Comparison of ENCODE assay signal across 16 cellular contexts in genomic region chr12:50251619-50252300, GRCh38. TPM values are rescaled to one million over a fixed set of nuclear protein-coding genes. Genes with fewer than 3 reads are reported as not detected.
A peak's percentile ranks its signal among the peaks of the same experiment; 100 is the strongest.
DNase-seq lines count a peak whose midpoint lies in the region; ATAC-seq and TF ChIP-seq lines count a peak whose summit lies in the region.
"Had no signal": no experiment of that assay in that cellular context is flagged by ENCODE, and none has a peak within 500 bp of the region (broad histone marks: within the 10 kb centered on the region; RNA-seq: fewer than 3 reads in every experiment).

No MANE protein-coding gene starts in this region.

- H3K4me3 ChIP-seq in fibroblast of villous mesenchyme (ENCODE audit: low read depth, low read length): no peak overlapping the region
- no peak overlapping the region for H3K4me3 ChIP-seq in stomach
- H3K4me3 ChIP-seq in MG63: no peak overlapping the region
- H3K4me3 ChIP-seq: right lobe of liver had no signal

- peak overlapping the region; percentile 61 for H3K27ac Mint-ChIP-seq in activated CD4-positive, alpha-beta T cell treated with anti-CD3 and anti-CD28 coated beads, Interleukin-2, amount 10 ng/mL, durations not matched to agents 24 days and 14 days
- H3K27ac Mint-ChIP-seq in T-helper 17 cell: peak overlapping the region; percentile 2
- H3K27ac Mint-ChIP-seq: activated naive CD4-positive, alpha-beta T cell treated with anti-CD3 and anti-CD28 coated beads, Interleukin-2, amount 50 U/mL, for 24 hours; dendritic cell treated with granulocyte-macrophage colony-stimulating factor and Interleukin-4, amounts not matched to agents 40 ng/mL and 50 ng/mL, for 4 days; nephron progenitor cell had no signal

- intact Hi-C loops in activated CD4-positive, alpha-beta T cell treated with anti-CD3 and anti-CD28 coated beads, Interleukin-2, amount 10 ng/mL, durations not matched to agents 24 days and 14 days (cut with micrococcal nuclease): no loop called here
- intact Hi-C loops in stomach (cut with DNase I; ENCODE audit: low total_unique reads): no loop called here

- TF ChIP-seq POLR2A in stomach (IDR thresholded peaks at IDR 0.05): no peak

- H3K9me3 Mint-ChIP-seq in activated CD4-positive, alpha-beta T cell treated with anti-CD3 and anti-CD28 coated beads, Interleukin-2, amount 10 ng/mL, durations not matched to agents 24 days and 14 days: no peaks in the 10 kb centered on the region
- H3K9me3 Mint-ChIP-seq: activated naive CD4-positive, alpha-beta T cell treated with anti-CD3 and anti-CD28 coated beads, Interleukin-2, amount 50 U/mL, for 24 hours; dendritic cell treated with granulocyte-macrophage colony-stimulating factor and Interleukin-4, amounts not matched to agents 40 ng/mL and 50 ng/mL, for 4 days; nephron progenitor cell had no signal

- H3K27me3 Mint-ChIP-seq in activated CD4-positive, alpha-beta T cell treated with anti-CD3 and anti-CD28 coated beads, Interleukin-2, amount 10 ng/mL, durations not matched to agents 24 days and 14 days: no peaks in the 10 kb centered on the region
- H3K27me3 Mint-ChIP-seq in T-helper 17 cell: no peaks in the 10 kb centered on the region
- H3K27me3 Mint-ChIP-seq: activated naive CD4-positive, alpha-beta T cell treated with anti-CD3 and anti-CD28 coated beads, Interleukin-2, amount 50 U/mL, for 24 hours had no signal

- H3K4me1 Mint-ChIP-seq in activated CD4-positive, alpha-beta T cell treated with anti-CD3 and anti-CD28 coated beads, Interleukin-2, amount 10 ng/mL, durations not matched to agents 24 days and 14 days: peaks cover 31% of the 10 kb centered on the region
- H3K4me1 Mint-ChIP-seq in T-helper 17 cell: peaks cover 5% of the 10 kb centered on the region

- 20 to 38% (median 25%) methylated on average over 6 of the region's 6 CpGs for WGBS in stomach, 5 donors

- H3K4me3 Mint-ChIP-seq in activated CD4-positive, alpha-beta T cell treated with anti-CD3 and anti-CD28 coated beads, Interleukin-2, amount 10 ng/mL, durations not matched to agents 24 days and 14 days: peak overlapping the region; percentile 24
- H3K4me3 Mint-ChIP-seq in T-helper 17 cell: no peak overlapping the region
- H3K4me3 Mint-ChIP-seq: activated naive CD4-positive, alpha-beta T cell treated with anti-CD3 and anti-CD28 coated beads, Interleukin-2, amount 50 U/mL, for 24 hours; dendritic cell treated with granulocyte-macrophage colony-stimulating factor and Interleukin-4, amounts not matched to agents 40 ng/mL and 50 ng/mL, for 4 days; nephron progenitor cell had no signal

- H3K36me3 ChIP-seq in stomach (peaks cover 0 to 6% (median 5%) of the 10 kb centered on the region in 4 donors), MG63 (no peaks in the 10 kb centered on the region)
- H3K36me3 ChIP-seq: right lobe of liver had no signal

- no peak for DNase-seq in activated CD4-positive, alpha-beta T cell treated with anti-CD3 and anti-CD28 coated beads, Interleukin-2, amount 10 ng/mL, durations not matched to agents 24 days and 14 days
- no peak for DNase-seq in activated CD4-positive, alpha-beta T cell treated with anti-CD3 and anti-CD28 coated beads, Interleukin-2, amount 50 U/mL, for 4 hours
- DNase-seq in T-helper 17 cell: no peak
- peak; percentile 76 for DNase-seq in fibroblast of villous mesenchyme (ENCODE audit: low read depth)
- no peak for DNase-seq in stomach
- DNase-seq in iPS-NIHi11 (ENCODE audit: low spot score): no peak
- DNase-seq in MG63: no peak
- DNase-seq: foreskin melanocyte, islet precursor cell, NCI-H1048, NCI-H446 treated with DMSO at 0.1 percent for 48 hours, nephron progenitor cell, right lobe of liver had no signal

- TF ChIP-seq EP300 in stomach (IDR thresholded peaks at IDR 0.05): no peak

- peaks cover 42 to 79% (median 63%) of the 10 kb centered on the region in 4 donors for H3K4me1 ChIP-seq in stomach

- peak overlapping the region; percentile 41 to 88 (median 55) for H3K27ac ChIP-seq in stomach
- H3K27ac ChIP-seq: right lobe of liver had no signal

- peaks cover 2% of the 10 kb centered on the region for H3K36me3 Mint-ChIP-seq in activated CD4-positive, alpha-beta T cell treated with anti-CD3 and anti-CD28 coated beads, Interleukin-2, amount 10 ng/mL, durations not matched to agents 24 days and 14 days (ENCODE audit: low read depth)
- H3K36me3 Mint-ChIP-seq in T-helper 17 cell (ENCODE audit: low read depth): peaks cover under 1% of the 10 kb centered on the region

- H3K9me3 ChIP-seq in T-helper 17 cell (ENCODE audit: control insufficient read depth, low read length, poor library complexity, severe bottlenecking) (no peaks in the 10 kb centered on the region), stomach (no peaks in the 10 kb centered on the region), MG63 (no peaks in the 10 kb centered on the region)
- H3K9me3 ChIP-seq: right lobe of liver had no signal

- no peak for TF ChIP-seq CTCF in fibroblast of villous mesenchyme (IDR thresholded peaks at IDR 0.05; ENCODE audit: insufficient read depth, low read depth, low read length)
- no peak for TF ChIP-seq CTCF in stomach (IDR thresholded peaks at IDR 0.05)

- ATAC-seq in T-helper 17 cell: no peak
- ATAC-seq in HG02678 (IDR thresholded peaks at IDR 0.05; ENCODE audit: unreplicated experiment): no peak
- ATAC-seq: right lobe of liver had no signal

- no peaks in the 10 kb centered on the region for H3K27me3 ChIP-seq in stomach
- H3K27me3 ChIP-seq in MG63: no peaks in the 10 kb centered on the region
- H3K27me3 ChIP-seq: right lobe of liver had no signal

RNA-seq across cellular contexts. Expression of gene LIMA1, which starts 31.6 kb away (rescaled TPM):
- total RNA-seq in activated CD4-positive, alpha-beta T cell treated with anti-CD3 and anti-CD28 coated beads, Interleukin-2, amount 10 ng/mL, durations not matched to agents 24 days and 14 days: 94.6 and 98.2 TPM in 2 replicates
- total RNA-seq in T-helper 17 cell: 10 to 100 TPM; 10.2 to 11.6 TPM
- 188 and 377 TPM in 2 replicates for total RNA-seq in fibroblast of villous mesenchyme
- total RNA-seq in stomach: 100 to 1,000 TPM in 3 of 5 donors, 10 to 100 TPM in 2; 71.0 to 143 (median 132) TPM
- polyA plus RNA-seq in stomach: 10 to 100 TPM; 28.7 to 72.4 (median 33.7) TPM
- total RNA-seq in MG63 (2014; rRNA removed; shearing (Covaris generic); ENCODE audit: low replicate concordance): 116 and 240 TPM in 2 replicates
